Comparison of ENCODE assay signal across 15 cellular contexts in the genomic region with DNA sequence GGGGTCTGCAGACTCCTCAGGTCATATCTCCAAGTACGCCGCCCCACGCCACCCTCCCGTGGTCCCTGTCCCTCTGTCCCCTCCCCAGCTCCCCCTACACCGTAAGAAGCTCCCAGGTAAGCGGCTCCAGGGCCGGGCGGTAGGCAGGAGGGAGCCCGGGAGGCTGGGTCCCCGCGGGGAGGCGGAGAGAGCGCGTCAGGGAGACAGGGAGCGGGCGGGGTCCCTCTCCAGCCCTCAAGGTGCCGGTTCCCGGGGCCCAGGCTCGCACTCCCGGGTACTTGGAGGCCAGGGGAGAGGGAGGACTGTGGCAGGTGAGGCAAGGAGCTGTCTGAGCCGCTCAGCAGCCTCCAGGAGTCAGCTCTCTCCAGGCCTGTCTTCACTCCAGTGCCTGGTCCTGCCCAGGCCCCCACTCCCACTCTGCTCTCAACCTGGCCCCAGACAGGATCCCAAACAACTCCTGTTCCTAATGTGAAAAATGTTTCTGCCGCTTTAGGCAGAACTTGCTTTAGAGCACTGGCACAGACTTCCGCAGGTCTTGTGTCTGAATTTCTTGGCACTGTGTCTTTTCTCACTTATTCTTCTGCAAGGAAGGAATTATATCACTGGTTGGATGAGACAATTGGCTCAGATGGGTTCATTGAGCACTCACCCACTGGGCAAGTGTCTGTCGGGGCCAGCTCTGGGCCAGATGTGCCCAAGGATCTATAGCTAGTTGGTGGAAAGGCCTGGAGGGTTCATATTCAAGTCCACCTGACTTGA. TPM values are rescaled to one million over a fixed set of nuclear protein-coding genes. Genes with fewer than 3 reads are reported as not detected.
A peak's percentile ranks its signal among the peaks of the same experiment; 100 is the strongest.
DNase-seq lines count a peak whose midpoint lies in the region; ATAC-seq, FAIRE-seq and TF ChIP-seq lines count a peak whose summit lies in the region.
"Had no signal": no experiment of that assay in that cellular context is flagged by ENCODE, and none has a peak within 500 bp of the region (broad histone marks: within the 10 kb centered on the region; RNA-seq: fewer than 3 reads in every experiment).

No MANE protein-coding gene starts in this region.

- no peaks in the 10 kb centered on the region for H3K36me3 ChIP-seq in HepG2 (replicated peaks in 1 of 2; ENCODE audit: control insufficient read depth in 1 of 2, insufficient read depth in 2 of 2, low read length in 2 of 2)
- no peaks in the 10 kb centered on the region for H3K36me3 ChIP-seq in CD4-positive, alpha-beta memory T cell (ENCODE audit: insufficient read depth, low read length)

- no peak for TF ChIP-seq RAD21 in HepG2 (CRISPR knock-in tag; IDR thresholded peaks at IDR 0.05)

- in situ Hi-C loops in HepG2 (cut with HindIII; ENCODE audit: extremely low pct_ligation_motif_present, low pct_unique_long_range_greater_than_20kb): loop anchor here (10.0 kb wide), 1 partner anchor 81 kb away; a partner anchor contains a TSS

- H3K36me3 Mint-ChIP-seq in CD4-positive, alpha-beta memory T cell: no peaks in the 10 kb centered on the region

- TF ChIP-seq CTCF in fibroblast of the aortic adventitia (IDR thresholded peaks at IDR 0.05; ENCODE audit: insufficient read depth, low read length) (no peak), HepG2 (CRISPR knock-in tag; IDR thresholded peaks at IDR 0.05) (no peak)

- H3K27ac ChIP-seq in HepG2 (ENCODE audit: extremely low read length, insufficient read depth, low read length): no peak overlapping the region
- no peak overlapping the region for H3K27ac ChIP-seq in CD4-positive, alpha-beta memory T cell (ENCODE audit: low read depth, low read length)

- POLR2A ChIA-PET in HepG2 (lab: Yijun Ruan, JAX): no interaction called here
- POLR2A ChIA-PET in CD4-positive, alpha-beta memory T cell (lab: Charles Lee; ENCODE audit: partially characterized antibody): no interaction called here

- FAIRE-seq in HepG2 (lab: Jason Lieb, UNC): no peak

- no peak overlapping the region for H3K9ac ChIP-seq in HepG2 (ENCODE audit: insufficient read depth, low read depth, low read length)

- H4K20me1 ChIP-seq in HepG2 (ENCODE audit: insufficient read depth, low read length): no peaks in the 10 kb centered on the region

- intact Hi-C loops in HepG2 (cut with micrococcal nuclease; ENCODE audit: unreplicated experiment): no loop called here
- intact Hi-C loops in CD4-positive, alpha-beta memory T cell (cut with micrococcal nuclease): no loop called here

- no peak overlapping the region for H3K27ac Mint-ChIP-seq in CD4-positive, alpha-beta memory T cell

- peak overlapping the region in 1 of 8 donors; percentile 3 for H3K4me3 Mint-ChIP-seq in CD4-positive, alpha-beta memory T cell

- WGBS in HepG2 (ENCODE audit: low lambda C conversion rate): 43% methylated on average over 19 of the region's 24 CpGs

- no peak overlapping the region for H3K4me2 ChIP-seq in HepG2 (ENCODE audit: low read depth, low read length)

- H3K4me1 Mint-ChIP-seq in CD4-positive, alpha-beta memory T cell: no peaks in the 10 kb centered on the region

- no peak overlapping the region for H2AFZ ChIP-seq in HepG2 (ENCODE audit: low read length)

- peaks cover 28 to 47% of the 10 kb centered on the region in 2 donors for H3K27me3 Mint-ChIP-seq in CD4-positive, alpha-beta memory T cell

- DNase-seq in NCI-H69 (lab: John Stamatoyannopoulos, UW) (peak; percentile 40), fibroblast of the aortic adventitia (ENCODE audit: low read depth) (peak; percentile 14), HepG2 (ENCODE audit: low spot score) (no peak), COLO829 (ENCODE audit: low spot score) (no peak), left lobe of liver (ENCODE audit: low spot score) (no peak)
- no peak for DNase-seq in CD4-positive, alpha-beta memory T cell
- DNase-seq: DMS 273 treated with DMSO at 0.1 percent for 48 hours, KBM-7, NCI-H1092, NCI-H2107, NCI-H345 had no signal

- no peaks in the 10 kb centered on the region for H3K79me2 ChIP-seq in HepG2 (ENCODE audit: insufficient read depth, low read length)

- no peak for TF ChIP-seq EP300 in HepG2 (IDR thresholded peaks at IDR 0.05; ENCODE audit: low read depth in 2 of 2, low read length in 2 of 2)
- no peak for TF ChIP-seq EP300 in HepG2 (CRISPR knock-in tag; IDR thresholded peaks at IDR 0.05; ENCODE audit: borderline replicate concordance)

- H3K9me3 ChIP-seq in HepG2 (ENCODE audit: low read length): no peaks in the 10 kb centered on the region
- no peaks in the 10 kb centered on the region for H3K9me3 ChIP-seq in CD4-positive, alpha-beta memory T cell (ENCODE audit: control insufficient read depth in 1 of 2, low read length in 2 of 2)

- BruUV-seq in HepG2 (replicated peaks; lab: Mats Ljungman, UMichigan): no TSS peak

- ATAC-seq in HepG2: peak; percentile 38; the same call in 1 of the 3 replicates
- no peak for ATAC-seq in HG03196 (IDR thresholded peaks at IDR 0.05; ENCODE audit: unreplicated experiment)
- ATAC-seq in left lobe of liver: no peak

- H3K4me1 ChIP-seq in HepG2 (ENCODE audit: insufficient read depth, low read length): no peaks in the 10 kb centered on the region
- no peaks in the 10 kb centered on the region for H3K4me1 ChIP-seq in CD4-positive, alpha-beta memory T cell (ENCODE audit: insufficient read depth, low read length)

- H3K9me3 Mint-ChIP-seq in CD4-positive, alpha-beta memory T cell: no peaks in the 10 kb centered on the region

- no peak for TF ChIP-seq POLR2A in HepG2 (IDR thresholded peaks at IDR 0.05; ENCODE audit: insufficient read depth in 1 of 2, low read depth in 2 of 2, low read length in 2 of 2)

- H3K27me3 ChIP-seq in HepG2 (ENCODE audit: control insufficient read depth in 1 of 2, insufficient read depth in 2 of 2, low read length in 2 of 2): peaks cover 4 to 39% of the 10 kb centered on the region in 2 experiments; a peak in 4 of 5 replicates
- peaks cover 4% of the 10 kb centered on the region for H3K27me3 ChIP-seq in CD4-positive, alpha-beta memory T cell (ENCODE audit: insufficient read depth, low read length)

- CTCF ChIA-PET in HepG2 (lab: Yijun Ruan, JAX; ENCODE audit: low intra/inter-chr PET ratio, low total read pairs): no interaction called here
- CTCF ChIA-PET in CD4-positive, alpha-beta memory T cell (lab: Charles Lee; ENCODE audit: partially characterized antibody): no interaction called here

- H3K4me3 ChIP-seq in fibroblast of the aortic adventitia (ENCODE audit: low read depth, low read length) (no peak overlapping the region), HepG2 (replicated peaks in 1 of 3; ENCODE audit: insufficient read depth in 1 of 3, low read depth in 2 of 3, low read length in 3 of 3) (no peak overlapping the region)
- no peak overlapping the region for H3K4me3 ChIP-seq in CD4-positive, alpha-beta memory T cell (ENCODE audit: low read length in 2 of 2)

TF ChIP-seq in HepG2, 621 proteins besides CTCF, POLR2A, EP300 and RAD21 (continues in another document):
- no peak for TF ChIP-seq MIXL1 (CRISPR knock-in tag; IDR thresholded peaks at IDR 0.05)
- TF ChIP-seq, protein P1, sequence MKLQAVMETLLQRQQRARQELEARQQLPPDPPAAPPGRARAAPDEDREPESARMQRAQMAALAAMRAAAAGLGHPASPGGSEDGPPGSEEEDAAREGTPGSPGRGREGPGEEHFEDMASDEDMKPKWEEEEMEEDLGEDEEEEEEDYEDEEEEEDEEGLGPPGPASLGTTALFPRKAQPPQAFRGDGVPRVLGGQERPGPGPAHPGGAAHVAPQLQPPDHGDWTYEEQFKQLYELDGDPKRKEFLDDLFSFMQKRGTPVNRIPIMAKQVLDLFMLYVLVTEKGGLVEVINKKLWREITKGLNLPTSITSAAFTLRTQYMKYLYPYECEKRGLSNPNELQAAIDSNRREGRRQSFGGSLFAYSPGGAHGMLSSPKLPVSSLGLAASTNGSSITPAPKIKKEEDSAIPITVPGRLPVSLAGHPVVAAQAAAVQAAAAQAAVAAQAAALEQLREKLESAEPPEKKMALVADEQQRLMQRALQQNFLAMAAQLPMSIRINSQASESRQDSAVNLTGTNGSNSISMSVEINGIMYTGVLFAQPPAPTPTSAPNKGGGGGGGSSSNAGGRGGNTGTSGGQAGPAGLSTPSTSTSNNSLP (IDR thresholded peaks at IDR 0.05; ENCODE audit: low read depth, low read length): no peak

RNA-seq across cellular contexts. Expression of a gene that starts 36.6 kb away (rescaled TPM):
- total RNA-seq in fibroblast of the aortic adventitia (ENCODE audit: low replicate concordance): not detected in 2 replicates
- total RNA-seq in HepG2 (2016; rRNA removed; fragmentation: Illumina TruSeq; extraction: Trizol): 0.15 and 0.29 TPM in 2 replicates
- total RNA-seq in HepG2 (2016; cell fraction: cytosol; rRNA removed; fragmentation: Illumina TruSeq; extraction: Trizol; ENCODE audit: low read depth): 0.18 TPM in 1 of 2 replicates, not detected in the other
- 0.37 TPM in 1 of 2 replicates, not detected in the other for total RNA-seq in HepG2 (2016; cell fraction: insoluble cytoplasmic fraction; rRNA removed; fragmentation: Illumina TruSeq; extraction: Trizol)
- total RNA-seq in HepG2 (2016; cell fraction: membrane; rRNA removed; fragmentation: Illumina TruSeq; extraction: Trizol): not detected in 2 replicates
- 0.31 TPM in 1 of 2 replicates, not detected in the other for total RNA-seq in HepG2 (2016; cell fraction: nucleus; rRNA removed; fragmentation: Illumina TruSeq; extraction: Trizol)
- 0.30 and 0.80 TPM in 2 replicates for polyA plus RNA-seq in HepG2 (2011; rRNA removed)
- 1.1 and 1.6 TPM in 2 replicates for polyA plus RNA-seq in HepG2 (2011; cell fraction: cytosol; rRNA removed)
- 0.26 and 0.35 TPM in 2 replicates for polyA plus RNA-seq in HepG2 (2011; cell fraction: nucleus; rRNA removed)
- 0.38 TPM in 1 of 2 replicates, not detected in the other for polyA plus RNA-seq in HepG2 (2012)
- not detected in 2 replicates for polyA plus RNA-seq in HepG2 (2016; cell fraction: cytosol; fragmentation: Illumina TruSeq; extraction: Trizol; ENCODE audit: low read depth)
- not detected in 2 replicates for polyA plus RNA-seq in HepG2 (2016; cell fraction: insoluble cytoplasmic fraction; fragmentation: Illumina TruSeq; extraction: Trizol; ENCODE audit: low read depth)
- polyA plus RNA-seq in HepG2 (2016; cell fraction: membrane; fragmentation: Illumina TruSeq; extraction: Trizol; ENCODE audit: low read depth): not detected in 2 replicates
- 0.49 TPM in 1 of 2 replicates, not detected in the other for polyA plus RNA-seq in HepG2 (2016; cell fraction: nucleus; fragmentation: Illumina TruSeq; extraction: Trizol; ENCODE audit: insufficient read depth, low read depth)
- 0.28 TPM in 1 of 2 replicates, not detected in the other for polyA minus RNA-seq in HepG2 (2011; rRNA and poly(A)+ RNA removed; ENCODE audit: low replicate concordance)
- not detected in 2 replicates for polyA minus RNA-seq in HepG2 (2011; cell fraction: cytosol; rRNA and poly(A)+ RNA removed)
- not detected in 2 replicates for polyA minus RNA-seq in HepG2 (2011; cell fraction: nucleus; rRNA and poly(A)+ RNA removed)
- total RNA-seq in CD4-positive, alpha-beta memory T cell: under 1 TPM; 0.28 to 0.52 TPM
- polyA plus RNA-seq in CD4-positive, alpha-beta memory T cell: 1 to 10 TPM; 2.1 to 4.9 TPM
- not detected for total RNA-seq in left lobe of liver
- total RNA-seq: Daoy, M059J had no signal
- polyA plus RNA-seq: BJ had no signal

Comparison
In these comparisons a context has a peak if more than half of its experiments do, and no peak if none do; other contexts are left out.
1. DNase-seq: peak in NCI-H69 (single experiment) and fibroblast of the aortic adventitia (single experiment); none in HepG2 (single experiment), CD4-positive, alpha-beta memory T cell (0 of 5), COLO829 (single experiment) and left lobe of liver (single experiment).